ENCODE assay signal across 6 cellular contexts in genomic region chr5:59573491-59573890, GRCh38.
DNase-seq lines count a peak whose midpoint lies in the region; ATAC-seq and TF ChIP-seq lines count a peak whose summit lies in the region.
"Not testable (repeated sequence)": the region's sequence is repeated elsewhere in the genome, so short reads cannot be mapped to it uniquely, and the experiment has no call there.

No MANE protein-coding gene starts in this region.

- ATAC-seq in WTC11 (peak; percentile 31), foreskin keratinocyte (peak; percentile 36), gastrocnemius medialis (peak in 1 of 2 donors; percentile 64)

- not testable (repeated sequence) for H3K36me3 ChIP-seq in SJCRH30; mesendoderm (ENCODE audit: control insufficient read depth, insufficient read depth, low read length); gastrocnemius medialis

- H3K4me1 ChIP-seq in SJCRH30 = peaks cover 18% of the 10 kb centered on the region
- H3K4me1 ChIP-seq in foreskin keratinocyte; mesendoderm (ENCODE audit: control insufficient read depth, low read depth, low read length): not testable (repeated sequence)
- peaks cover 9 to 65% of the 10 kb centered on the region in 2 donors for H3K4me1 ChIP-seq in gastrocnemius medialis

- TF ChIP-seq POLR2A in gastrocnemius medialis (IDR thresholded peaks at IDR 0.05) = not testable (repeated sequence)

- not testable (repeated sequence) for H3K4me3 ChIP-seq in SJCRH30; mesendoderm (ENCODE audit: low read length); gastrocnemius medialis

- peak overlapping the region; percentile 45 for H3K4ac ChIP-seq in mesendoderm (ENCODE audit: low read depth, low read length)

- not testable (repeated sequence) for H3K9ac ChIP-seq in mesendoderm (ENCODE audit: low read length)

- not testable (repeated sequence) for H4K5ac ChIP-seq in mesendoderm (ENCODE audit: low read length)

- intact Hi-C loops in gastrocnemius medialis (cut with DNase I; ENCODE audit: low total_unique reads) = not testable (repeated sequence)

- H3K36me3 Mint-ChIP-seq in WTC11 = not testable (repeated sequence)

- peak overlapping the region; percentile 92 for H2BK120ac ChIP-seq in mesendoderm (ENCODE audit: low read depth, low read length)

- peaks cover 47% of the 10 kb centered on the region for H3K4me1 Mint-ChIP-seq in WTC11

- not testable (repeated sequence) for H2BK5ac ChIP-seq in mesendoderm (ENCODE audit: low read length)

- not testable (repeated sequence) for H3K27me3 Mint-ChIP-seq in WTC11 (ENCODE audit: low read depth)

- H3K56ac ChIP-seq in mesendoderm (ENCODE audit: low read length) = not testable (repeated sequence)

- no CpG with 5 or more reads among the region's 5 CpGs for WGBS in mesendoderm (ENCODE audit: extremely low coverage, insufficient coverage, low lambda C conversion rate)

- H2BK15ac ChIP-seq in mesendoderm (replicated peaks; ENCODE audit: low read depth) = peak overlapping the region; percentile 61

- H2AK5ac ChIP-seq in mesendoderm (ENCODE audit: low read length) = not testable (repeated sequence)

- H3K18ac ChIP-seq in mesendoderm (ENCODE audit: low read length) = peak overlapping the region; percentile 81

- not testable (repeated sequence) for TF ChIP-seq CTCF in WTC11 (IDR thresholded peaks at IDR 0.05); foreskin keratinocyte (conservative IDR thresholded peaks at IDR 0.05); gastrocnemius medialis (IDR thresholded peaks at IDR 0.05 in 4 of 5, conservative IDR thresholded peaks at IDR 0.05 in 1 of 5)

- CTCF ChIA-PET in WTC11 (lab: Charles Lee) = not testable (repeated sequence)

- H3K27ac Mint-ChIP-seq in WTC11 = peak overlapping the region; percentile 48; the same call in 1 of the 2 replicates

- H3K79me2 ChIP-seq in mesendoderm (ENCODE audit: control insufficient read depth, insufficient read depth, low read length) = not testable (repeated sequence)

- in situ Hi-C loops in gastrocnemius medialis (cut with MboI; ENCODE audit: low sequenced_read_pairs in 4 of 4) = not testable (repeated sequence)

- not testable (repeated sequence) for H3K79me1 ChIP-seq in mesendoderm (ENCODE audit: low read length)

- not testable (repeated sequence) for H3K9me3 ChIP-seq in SJCRH30 (replicated peaks); gastrocnemius medialis

- H3K23ac ChIP-seq in mesendoderm (ENCODE audit: low read length) = not testable (repeated sequence)

- POLR2A ChIA-PET in WTC11 (lab: Charles Lee) = not testable (repeated sequence)

- H3K9me3 Mint-ChIP-seq in WTC11 = peaks cover 11% of the 10 kb centered on the region

- H3K27ac ChIP-seq in SJCRH30 = peak overlapping the region; percentile 36; the same call in 1 of the 2 replicates
- not testable (repeated sequence) for H3K27ac ChIP-seq in foreskin keratinocyte; mesendoderm (ENCODE audit: low read depth, low read length)
- peak overlapping the region; percentile 49 to 72 (median 59) for H3K27ac ChIP-seq in gastrocnemius medialis

- H3K27me3 ChIP-seq in SJCRH30; foreskin keratinocyte; mesendoderm (ENCODE audit: insufficient read depth, low read length, poor library complexity); gastrocnemius medialis: not testable (repeated sequence)

- not testable (repeated sequence) for H4K8ac ChIP-seq in mesendoderm (ENCODE audit: low read depth, low read length)

- not testable (repeated sequence) for H3K4me2 ChIP-seq in mesendoderm (ENCODE audit: low read length)

- DNase-seq in HT1080 (ENCODE audit: low read depth) = peak; percentile 23
- DNase-seq in SJCRH30; WTC11 (ENCODE audit: low spot score); mesendoderm: not testable (repeated sequence)
- DNase-seq in foreskin keratinocyte = peak in 1 of 2 donors; percentile 32
- peak in 1 of 2 donors; percentile 27 for DNase-seq in gastrocnemius medialis

- not testable (repeated sequence) for H3K4me3 Mint-ChIP-seq in WTC11
